18 cellular contexts compared by ENCODE assay signal in the genomic region with DNA sequence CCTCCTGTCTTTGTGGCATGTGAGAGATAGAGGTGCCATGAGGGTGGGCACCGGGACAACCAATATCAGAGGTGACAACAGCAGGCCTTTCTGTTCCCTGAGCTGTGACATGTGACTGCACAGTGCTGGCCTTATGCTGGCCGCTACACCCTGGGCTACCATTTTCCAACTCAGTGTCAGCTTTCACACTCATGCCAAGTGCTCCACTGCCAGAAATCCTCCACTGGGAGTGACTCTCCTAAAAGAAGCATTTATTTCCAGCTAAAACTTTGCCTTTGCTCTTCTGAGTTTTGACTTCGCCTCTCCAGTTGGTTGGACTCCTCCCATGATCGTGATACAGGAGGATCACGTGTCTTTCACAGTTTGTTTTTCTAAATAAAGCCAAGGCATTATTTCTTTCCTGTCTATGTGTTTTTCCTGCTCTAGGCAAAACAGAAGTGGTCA. TPM values are rescaled to one million over a fixed set of nuclear protein-coding genes. Genes with fewer than 3 reads are reported as not detected.
A peak's percentile ranks its signal among the peaks of the same experiment; 100 is the strongest.
DNase-seq lines count a peak whose midpoint lies in the region; ATAC-seq and TF ChIP-seq lines count a peak whose summit lies in the region.
"Had no signal": no experiment of that assay in that cellular context is flagged by ENCODE, and none has a peak within 500 bp of the region (broad histone marks: within the 10 kb centered on the region; RNA-seq: fewer than 3 reads in every experiment).

No MANE protein-coding gene starts in this region.

- H3K36me3 ChIP-seq in ascending aorta (no peaks in the 10 kb centered on the region), gastroesophageal sphincter (no peaks in the 10 kb centered on the region)
- H3K36me3 ChIP-seq: upper lobe of right lung had no signal

- H3K9me3 Mint-ChIP-seq in nephron (no peaks in the 10 kb centered on the region), T-cell (no peaks in the 10 kb centered on the region)
- H3K9me3 Mint-ChIP-seq: endodermal cell, WTC11 had no signal

- no peak for TF ChIP-seq EP300 in gastroesophageal sphincter (IDR thresholded peaks at IDR 0.05)

- POLR2A ChIA-PET in T-cell (lab: Charles Lee) = no interaction called here

- H3K4me1 Mint-ChIP-seq in nephron (peaks cover 37% of the 10 kb centered on the region), T-cell (no peaks in the 10 kb centered on the region)

- H3K4me1 ChIP-seq in ascending aorta = peaks cover 0 to 22% of the 10 kb centered on the region in 2 donors
- peaks cover 0 to 42% (median 3%) of the 10 kb centered on the region in 3 donors for H3K4me1 ChIP-seq in gastroesophageal sphincter
- H3K4me1 ChIP-seq: upper lobe of right lung had no signal

- H3K36me3 Mint-ChIP-seq in nephron (ENCODE audit: low read depth) (no peaks in the 10 kb centered on the region), T-cell (no peaks in the 10 kb centered on the region)
- H3K36me3 Mint-ChIP-seq: WTC11 had no signal

- DNase-seq in ascending aorta (ENCODE audit: low spot score in 2 of 2) = no peak
- peak; percentile 63 for DNase-seq in ureter (ENCODE audit: low spot score)
- DNase-seq in T-cell = no peak
- DNase-seq in SIG-M5 treated with dmso at 0.1 percent for 504 hours (lab: John Stamatoyannopoulos, UW; ENCODE audit: unreplicated experiment) = no peak
- DNase-seq: activated naive CD4-positive, alpha-beta T cell; DMS 273 treated with DMSO at 0.1 percent for 48 hours; endodermal cell; islet precursor cell; NCI-H1694; NCI-H524 treated with DMSO at 0.1 percent for 48 hours; stimulated activated CD8-positive, alpha-beta memory T cell treated with anti-CD3 and anti-CD28 coated beads, Interleukin-4, amount 100 ng/mL, for 48 hours; upper lobe of right lung had no signal

- peaks cover 15% of the 10 kb centered on the region for H3K27me3 Mint-ChIP-seq in nephron (ENCODE audit: low read depth)
- H3K27me3 Mint-ChIP-seq in T-cell = peaks cover 0 to 5% of the 10 kb centered on the region in 2 donors

- WGBS in gastroesophageal sphincter (ENCODE audit: low coverage in 1 of 2), 2 donors = 44 to 46% methylated on average over 2 to 3 of the region's 5 CpGs

- no peak for TF ChIP-seq CTCF in ascending aorta (IDR thresholded peaks at IDR 0.05)
- TF ChIP-seq CTCF in gastroesophageal sphincter (IDR thresholded peaks at IDR 0.05) = no peak
- no peak for TF ChIP-seq CTCF in nephron (IDR thresholded peaks at IDR 0.05; ENCODE audit: unreplicated experiment in 3 of 3)

- H3K4me3 ChIP-seq in ascending aorta = no peak overlapping the region
- H3K4me3 ChIP-seq in gastroesophageal sphincter = no peak overlapping the region
- H3K4me3 ChIP-seq: upper lobe of right lung had no signal

- intact Hi-C loops in ascending aorta (cut with DNase I) = no loop called here

- H3K27me3 ChIP-seq in ascending aorta (no peaks in the 10 kb centered on the region), gastroesophageal sphincter (no peaks in the 10 kb centered on the region)
- H3K27me3 ChIP-seq: upper lobe of right lung had no signal

- CTCF ChIA-PET in T-cell (lab: Charles Lee) = no interaction called here

- H3K9me3 ChIP-seq in ascending aorta = no peaks in the 10 kb centered on the region
- H3K9me3 ChIP-seq in gastroesophageal sphincter = no peaks in the 10 kb centered on the region
- H3K9me3 ChIP-seq: upper lobe of right lung had no signal

- no peak overlapping the region for H3K4me3 Mint-ChIP-seq in nephron
- H3K4me3 Mint-ChIP-seq in T-cell = no peak overlapping the region
- H3K4me3 Mint-ChIP-seq: endodermal cell, WTC11 had no signal

- TF ChIP-seq POLR2A in gastroesophageal sphincter (IDR thresholded peaks at IDR 0.05) = no peak

- peak overlapping the region in 2 of 3 experiments; percentile 40 to 48 for H3K27ac Mint-ChIP-seq in nephron
- no peak overlapping the region for H3K27ac Mint-ChIP-seq in T-cell
- H3K27ac Mint-ChIP-seq: endodermal cell, WTC11 had no signal

- ATAC-seq in gastroesophageal sphincter (peak; percentile 57), GM18858 (IDR thresholded peaks at IDR 0.05; ENCODE audit: unreplicated experiment) (no peak), T-cell (replicated peaks in 1 of 4) (no peak), GM18870 (IDR thresholded peaks at IDR 0.05; ENCODE audit: unreplicated experiment) (no peak)
- ATAC-seq: Panc1, upper lobe of right lung, WTC11 had no signal

- H3K27ac ChIP-seq in ascending aorta (peak overlapping the region; percentile 59 to 66), gastroesophageal sphincter (peak overlapping the region in 2 of 4 donors; percentile 20 to 21)
- H3K27ac ChIP-seq: upper lobe of right lung had no signal

RNA-seq across cellular contexts. Expression of a gene that starts 31.4 kb away (rescaled TPM):
- total RNA-seq in ascending aorta (10.7 TPM), gastroesophageal sphincter (10 to 100 TPM; 13.3 to 46.7 (median 17.5) TPM), ureter (114 TPM), T-cell (under 1 TPM in 3 of 5 donors, not detected in 2; 0.12 to 0.51 (median 0.30) TPM)

Comparison
In these comparisons a context has a peak if more than half of its experiments do, and no peak if none do; other contexts are left out.
1. H3K27ac Mint-ChIP-seq: peak in nephron (2 of 3); none in T-cell (0 of 2).